In the genomic region with DNA sequence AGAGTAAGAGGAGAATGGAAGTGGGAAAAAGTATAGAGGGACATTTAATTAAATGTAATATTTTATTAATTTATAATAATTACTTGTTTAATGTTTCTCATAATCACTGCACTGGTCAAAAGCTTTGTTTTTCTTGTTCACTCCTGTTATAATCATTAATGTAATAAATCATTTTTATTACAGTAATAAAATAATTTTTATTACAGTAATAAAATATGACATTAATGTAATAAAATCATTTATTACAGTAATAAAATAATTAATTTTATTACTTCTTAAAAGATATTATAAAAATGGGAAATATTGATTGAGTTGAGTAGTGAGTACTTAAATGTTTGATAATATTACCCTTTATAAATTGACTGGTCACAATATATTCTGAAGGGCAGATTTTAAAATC, we compare ENCODE assay signal across 21 cellular contexts.
DNase-seq lines count a peak whose midpoint lies in the region; ATAC-seq, FAIRE-seq and TF ChIP-seq lines count a peak whose summit lies in the region.
"Had no signal": no experiment of that assay in that cellular context is flagged by ENCODE, and none has a peak within 500 bp of the region (broad histone marks: within the 10 kb centered on the region; RNA-seq: fewer than 3 reads in every experiment).

No MANE protein-coding gene starts in this region.

- no peak overlapping the region for H3K4me3 ChIP-seq in kidney (ENCODE audit: low read length in 2 of 2)
- no peak overlapping the region for H3K4me3 ChIP-seq in WERI-Rb-1 (ENCODE audit: low read depth, low read length)
- H3K4me3 ChIP-seq: BLaER1, GM12878, GM23248 had no signal

- TF ChIP-seq CTCF in kidney (IDR thresholded peaks at IDR 0.05; ENCODE audit: borderline replicate concordance, extremely low read depth, insufficient read depth), result no peak
- TF ChIP-seq CTCF in WERI-Rb-1 (IDR thresholded peaks at IDR 0.05; ENCODE audit: low read depth, low read length), result no peak

- DNase-seq in RCC 7860 (ENCODE audit: low spot score) (no peak), kidney (no peak), amniotic stem cell (lab: John Stamatoyannopoulos, UW) (no peak), WERI-Rb-1 (no peak)
- DNase-seq: Caco-2; CD4-positive, CD25-positive, alpha-beta regulatory T cell; CD8-positive, alpha-beta T cell; DMS153; DND-41; GDM1; GM23248; H7; HCEC 1CT had no signal

- FAIRE-seq in RCC 7860 (lab: Jason Lieb, UNC) (peak; percentile 58), colon (lab: Jason Lieb, UNC) (peak; percentile 64), kidney (lab: Jason Lieb, UNC) (peak; percentile 84)
- FAIRE-seq: GM12878, GM19239, H1 had no signal

- peaks cover 13% of the 10 kb centered on the region for H3K27me3 ChIP-seq in WERI-Rb-1 (ENCODE audit: insufficient read depth, low read depth, severe bottlenecking)
- H3K27me3 ChIP-seq: BLaER1 had no signal

- H3K27ac ChIP-seq in kidney (ENCODE audit: low read depth in 2 of 2, low read length in 2 of 2) (no peak overlapping the region), WERI-Rb-1 (no peak overlapping the region)
- H3K27ac ChIP-seq: BLaER1, C4-2B, GM23248 had no signal

- H3K36me3 ChIP-seq in kidney (ENCODE audit: control insufficient read depth in 1 of 2, insufficient read depth in 2 of 2, low read length in 2 of 2), result no peaks in the 10 kb centered on the region
- H3K36me3 ChIP-seq in WERI-Rb-1, result no peaks in the 10 kb centered on the region
- H3K36me3 ChIP-seq: BLaER1 had no signal

- intact Hi-C loops in kidney (cut with DNase I), result no loop called here

- ATAC-seq in HG03108 (IDR thresholded peaks at IDR 0.05; ENCODE audit: unreplicated experiment) (no peak), HG03521 (IDR thresholded peaks at IDR 0.05; ENCODE audit: unreplicated experiment) (no peak)
- ATAC-seq: CD8-positive, alpha-beta T cell; GM12878 had no signal

- H3K9me3 ChIP-seq in kidney (ENCODE audit: control insufficient read depth in 1 of 2, low read length in 2 of 2) (peaks cover 0 to 5% of the 10 kb centered on the region in 2 donors), WERI-Rb-1 (ENCODE audit: severe bottlenecking) (no peaks in the 10 kb centered on the region)
- H3K9me3 ChIP-seq: BLaER1, Caco-2 had no signal

- H3K9ac ChIP-seq in kidney (ENCODE audit: low read length in 2 of 2), result no peak overlapping the region
- H3K9ac ChIP-seq: BLaER1, GM23248 had no signal

- H3K4me1 ChIP-seq in kidney (ENCODE audit: control insufficient read depth in 1 of 2, insufficient read depth in 1 of 2, low read depth in 1 of 2, low read length in 2 of 2), result no peaks in the 10 kb centered on the region
- H3K4me1 ChIP-seq: BLaER1, Caco-2 had no signal
